In genomic region chr16:54587176-54587515, GRCh38 we compare ENCODE assay signal across 36 cellular contexts.
"Had no signal": no experiment of that assay in that cellular context is flagged by ENCODE, and none has a peak within 500 bp of the region (broad histone marks: within the 10 kb centered on the region; RNA-seq: fewer than 3 reads in every experiment).

No MANE protein-coding gene starts in this region.

- H3K4me3 ChIP-seq: adrenal gland, body of pancreas, gastrocnemius medialis had no signal

- H3K4me1 Mint-ChIP-seq: activated CD4-positive, alpha-beta T cell treated with anti-CD3 and anti-CD28 coated beads for 36 hours; activated CD4-positive, alpha-beta T cell treated with anti-CD3 and anti-CD28 coated beads, Interleukin-2, amount 10 ng/mL, durations not matched to agents 24 days and 14 days; activated CD8-positive, alpha-beta memory T cell treated with anti-CD3 and anti-CD28 coated beads, Interleukin-2, amount 10 ng/mL, durations not matched to agents 7 days and 5 days; activated naive CD4-positive, alpha-beta T cell treated with anti-CD3 and anti-CD28 coated beads, Interleukin-2, amount 50 U/mL, for 24 hours; activated naive CD8-positive, alpha-beta T cell treated with anti-CD3 and anti-CD28 coated beads for 36 hours; activated naive CD8-positive, alpha-beta T cell treated with anti-CD3 and anti-CD28 coated beads, Interleukin-2, amount 50 U/mL, for 24 hours; T-helper 17 cell had no signal

- H3K36me3 ChIP-seq: adrenal gland, gastrocnemius medialis had no signal

- H3K4me3 Mint-ChIP-seq: activated CD4-positive, alpha-beta memory T cell treated with anti-CD3 and anti-CD28 coated beads for 36 hours; activated CD4-positive, alpha-beta T cell treated with anti-CD3 and anti-CD28 coated beads for 36 hours; activated CD4-positive, alpha-beta T cell treated with anti-CD3 and anti-CD28 coated beads, Interleukin-2, amount 10 ng/mL, durations not matched to agents 24 days and 14 days; activated CD8-positive, alpha-beta memory T cell treated with anti-CD3 and anti-CD28 coated beads, Interleukin-2, amount 10 ng/mL, durations not matched to agents 7 days and 5 days; activated CD8-positive, alpha-beta T cell treated with anti-CD3 and anti-CD28 coated beads, Interleukin-2, amount 10 ng/mL, durations not matched to agents 7 days and 5 days; activated naive CD4-positive, alpha-beta T cell treated with anti-CD3 and anti-CD28 coated beads for 36 hours; activated naive CD4-positive, alpha-beta T cell treated with anti-CD3 and anti-CD28 coated beads, Interleukin-2, amount 50 U/mL, for 24 hours; activated naive CD8-positive, alpha-beta T cell treated with anti-CD3 and anti-CD28 coated beads for 36 hours; activated naive CD8-positive, alpha-beta T cell treated with anti-CD3 and anti-CD28 coated beads, Interleukin-2, amount 50 U/mL, for 24 hours; activated T-helper 1 cell treated with anti-CD3 and anti-CD28 coated beads, Interleukin-12 subunit alpha, Interleukin-12 subunit beta, Interleukin-2, Interleukin-4 antibody, amounts not matched to agents 30 ng/mL and 10 ng/mL and 1 ng/mL, durations not matched to agents 14 hours and 24 hours and 36 hours; effector memory CD8-positive, alpha-beta T cell; T-helper 17 cell; T-helper 2 cell treated with Interferon-gamma antibody and Interleukin-4, amounts not matched to agents 5 μg/mL and 100 μg/mL, for 36 hours had no signal

- DNase-seq: activated CD4-positive, alpha-beta memory T cell treated with anti-CD3 and anti-CD28 coated beads for 36 hours; activated CD4-positive, alpha-beta T cell treated with anti-CD3 and anti-CD28 coated beads for 36 hours; activated CD4-positive, alpha-beta T cell treated with anti-CD3 and anti-CD28 coated beads, Interleukin-2, amount 10 ng/mL, durations not matched to agents 24 days and 14 days; activated CD4-positive, CD25-positive, alpha-beta regulatory T cell; activated CD4-positive, CD25-positive, alpha-beta regulatory T cell treated with anti-CD3 and anti-CD28 coated beads, Interleukin-2, amount 50 U/mL, for 72 hours; activated CD8-positive, alpha-beta memory T cell treated with anti-CD3 and anti-CD28 coated beads, Interleukin-2, amount 10 ng/mL, durations not matched to agents 7 days and 5 days; activated CD8-positive, alpha-beta memory T cell treated with anti-CD3 and anti-CD28 coated beads, Interleukin-2, amount 50 U/mL, for 4 hours; activated CD8-positive, alpha-beta T cell treated with anti-CD3 and anti-CD28 coated beads, Interleukin-2, amount 10 ng/mL, durations not matched to agents 7 days and 5 days; activated effector memory CD4-positive, alpha-beta T cell treated with anti-CD3 and anti-CD28 coated beads, Interleukin-2, amount 50 U/mL, for 16 hours; activated naive CD4-positive, alpha-beta T cell treated with anti-CD3 and anti-CD28 coated beads for 36 hours; activated naive CD8-positive, alpha-beta T cell treated with anti-CD3 and anti-CD28 coated beads for 36 hours; activated naive CD8-positive, alpha-beta T cell treated with anti-CD3 and anti-CD28 coated beads, Interleukin-2, amount 50 U/mL, for 24 hours; activated T-cell treated with anti-CD3 and anti-CD28 coated beads, Interleukin-2, amount 50 U/mL, for 1 hour; activated T-cell treated with anti-CD3 and anti-CD28 coated beads, Interleukin-2, amount 50 U/mL, for 48 hours; adrenal gland; amygdala; aorta; body of pancreas; caudate nucleus; cortex of kidney; dermis blood vessel endothelial cell; effector CD4-positive, alpha-beta T cell; effector memory CD8-positive, alpha-beta T cell; foreskin keratinocyte; gastrocnemius medialis; T-helper 1 cell; T-helper 17 cell; T1000 had no signal

- H3K9me3 ChIP-seq: adrenal gland, body of pancreas, gastrocnemius medialis had no signal

- H3K27me3 Mint-ChIP-seq: activated CD4-positive, alpha-beta T cell treated with anti-CD3 and anti-CD28 coated beads, Interleukin-2, amount 10 ng/mL, durations not matched to agents 24 days and 14 days; T-helper 17 cell had no signal

- H3K27ac ChIP-seq: adrenal gland, body of pancreas, epithelial cell of prostate, foreskin keratinocyte, gastrocnemius medialis had no signal

- FAIRE-seq: colon, endothelial cell of umbilical vein had no signal

- H3K36me3 Mint-ChIP-seq: activated CD4-positive, alpha-beta memory T cell treated with anti-CD3 and anti-CD28 coated beads for 36 hours; activated CD8-positive, alpha-beta memory T cell treated with anti-CD3 and anti-CD28 coated beads, Interleukin-2, amount 10 ng/mL, durations not matched to agents 7 days and 5 days; activated naive CD4-positive, alpha-beta T cell treated with anti-CD3 and anti-CD28 coated beads, Interleukin-2, amount 50 U/mL, for 24 hours; activated naive CD8-positive, alpha-beta T cell treated with anti-CD3 and anti-CD28 coated beads for 36 hours had no signal

- ATAC-seq: activated CD4-positive, alpha-beta T cell treated with anti-CD3 and anti-CD28 coated beads for 36 hours; activated CD8-positive, alpha-beta memory T cell treated with anti-CD3 and anti-CD28 coated beads, Interleukin-2, amount 10 ng/mL, durations not matched to agents 7 days and 5 days; activated CD8-positive, alpha-beta T cell treated with anti-CD3 and anti-CD28 coated beads, Interleukin-2, amount 10 ng/mL, durations not matched to agents 7 days and 5 days; activated naive CD8-positive, alpha-beta T cell treated with anti-CD3 and anti-CD28 coated beads, Interleukin-2, amount 50 U/mL, for 24 hours; body of pancreas; effector memory CD8-positive, alpha-beta T cell; esophagus mucosa; foreskin keratinocyte; gastrocnemius medialis; T-helper 17 cell had no signal

- H3K9me3 Mint-ChIP-seq: activated CD4-positive, alpha-beta memory T cell treated with anti-CD3 and anti-CD28 coated beads for 36 hours; activated naive CD4-positive, alpha-beta T cell treated with anti-CD3 and anti-CD28 coated beads, Interleukin-2, amount 50 U/mL, for 24 hours; activated naive CD8-positive, alpha-beta T cell treated with anti-CD3 and anti-CD28 coated beads for 36 hours; activated naive CD8-positive, alpha-beta T cell treated with anti-CD3 and anti-CD28 coated beads, Interleukin-2, amount 50 U/mL, for 24 hours; activated T-helper 2 cell treated with anti-CD3 and anti-CD28 coated beads, Interferon-gamma antibody, Interleukin-2, Interleukin-4, amounts not matched to agents 10 μg/mL and 5 μg/mL and 100 μg/mL, durations not matched to agents 14 hours and 24 hours and 36 hours; T-helper 2 cell treated with Interferon-gamma antibody and Interleukin-4, amounts not matched to agents 5 μg/mL and 100 μg/mL, for 36 hours had no signal

- H3K27me3 ChIP-seq: adrenal gland, body of pancreas, foreskin keratinocyte, gastrocnemius medialis had no signal

- H3K4me1 ChIP-seq: adrenal gland, body of pancreas, foreskin keratinocyte, gastrocnemius medialis had no signal

- H3K27ac Mint-ChIP-seq: activated CD4-positive, alpha-beta memory T cell treated with anti-CD3 and anti-CD28 coated beads for 36 hours; activated CD4-positive, alpha-beta T cell treated with anti-CD3 and anti-CD28 coated beads for 36 hours; activated CD4-positive, alpha-beta T cell treated with anti-CD3 and anti-CD28 coated beads, Interleukin-2, amount 10 ng/mL, durations not matched to agents 24 days and 14 days; activated CD8-positive, alpha-beta memory T cell treated with anti-CD3 and anti-CD28 coated beads, Interleukin-2, amount 10 ng/mL, durations not matched to agents 7 days and 5 days; activated CD8-positive, alpha-beta T cell treated with anti-CD3 and anti-CD28 coated beads, Interleukin-2, amount 10 ng/mL, durations not matched to agents 7 days and 5 days; activated naive CD4-positive, alpha-beta T cell treated with anti-CD3 and anti-CD28 coated beads for 36 hours; activated naive CD4-positive, alpha-beta T cell treated with anti-CD3 and anti-CD28 coated beads, Interleukin-2, amount 50 U/mL, for 24 hours; activated naive CD8-positive, alpha-beta T cell treated with anti-CD3 and anti-CD28 coated beads for 36 hours; activated naive CD8-positive, alpha-beta T cell treated with anti-CD3 and anti-CD28 coated beads, Interleukin-2, amount 50 U/mL, for 24 hours; activated T-helper 1 cell treated with anti-CD3 and anti-CD28 coated beads, Interleukin-12 subunit alpha, Interleukin-12 subunit beta, Interleukin-2, Interleukin-4 antibody, amounts not matched to agents 30 ng/mL and 10 ng/mL and 1 ng/mL, durations not matched to agents 14 hours and 24 hours and 36 hours; activated T-helper 2 cell treated with anti-CD3 and anti-CD28 coated beads, Interferon-gamma antibody, Interleukin-2, Interleukin-4, amounts not matched to agents 10 μg/mL and 5 μg/mL and 100 μg/mL, durations not matched to agents 14 hours and 24 hours and 36 hours; effector memory CD8-positive, alpha-beta T cell; T-helper 17 cell; T-helper 2 cell treated with Interferon-gamma antibody and Interleukin-4, amounts not matched to agents 5 μg/mL and 100 μg/mL, for 36 hours had no signal
